ENCODE assay signal across 1 cellular context in the genomic region with DNA sequence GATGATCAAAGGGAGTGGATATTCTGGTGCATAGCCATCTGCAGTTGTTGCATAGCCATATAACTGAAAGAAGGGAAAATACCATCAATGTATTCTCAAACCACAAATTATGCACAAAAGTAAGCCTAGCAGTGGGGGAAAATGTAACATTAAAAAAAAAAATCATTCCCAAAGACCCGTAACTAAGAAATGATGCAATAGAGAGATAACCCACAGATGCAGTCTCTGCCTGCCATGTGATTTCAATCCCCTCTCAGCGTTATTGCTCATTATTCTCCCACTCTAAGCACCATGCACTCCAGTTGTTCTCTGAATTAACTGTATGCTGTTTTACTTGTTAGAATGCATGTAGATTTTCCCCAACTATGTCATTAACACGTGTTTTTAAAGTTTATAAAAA.
TF ChIP-seq lines count a peak whose summit lies in the region.

No MANE protein-coding gene starts in this region.

TF ChIP-seq in HEK293, 187 proteins besides CTCF, POLR2A, EP300 and RAD21 (continued from another document):
- TF ChIP-seq, protein P1, sequence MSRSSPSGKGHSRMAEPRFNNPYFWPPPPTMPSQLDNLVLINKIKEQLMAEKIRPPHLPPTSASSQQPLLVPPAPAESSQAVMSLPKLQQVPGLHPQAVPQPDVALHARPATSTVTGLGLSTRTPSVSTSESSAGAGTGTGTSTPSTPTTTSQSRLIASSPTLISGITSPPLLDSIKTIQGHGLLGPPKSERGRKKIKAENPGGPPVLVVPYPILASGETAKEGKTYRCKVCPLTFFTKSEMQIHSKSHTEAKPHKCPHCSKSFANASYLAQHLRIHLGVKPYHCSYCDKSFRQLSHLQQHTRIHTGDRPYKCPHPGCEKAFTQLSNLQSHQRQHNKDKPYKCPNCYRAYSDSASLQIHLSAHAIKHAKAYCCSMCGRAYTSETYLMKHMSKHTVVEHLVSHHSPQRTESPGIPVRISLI (tag by site-specific recombination; IDR thresholded peaks at IDR 0.05) = no peak
- TF ChIP-seq ZNF561 (tag by site-specific recombination; IDR thresholded peaks at IDR 0.05; ENCODE audit: borderline replicate concordance) (no peak), ZNF660 (tag by site-specific recombination; IDR thresholded peaks at IDR 0.05) (no peak), MZF1 (tag by site-specific recombination; IDR thresholded peaks at IDR 0.05; ENCODE audit: borderline replicate concordance) (0 out of 2 replicates have a peak, but pooled peaks have one; percentile 37), SETDB1 (IDR thresholded peaks at IDR 0.05; ENCODE audit: insufficient read length, low read length) (no peak), ZNF19 (tag by site-specific recombination; IDR thresholded peaks at IDR 0.05; ENCODE audit: low read depth) (peak; percentile 19; the same call in 1 of the 2 replicates), ZNF184 (tag by site-specific recombination; IDR thresholded peaks at IDR 0.05) (no peak)
TF ChIP-seq in HEK293: peak in this region for 3.
